ENCODE assay signal across 22 cellular contexts in genomic region chrX:133630362-133630761, GRCh38.
"Had no signal": no experiment of that assay in that cellular context is flagged by ENCODE, and none has a peak within 500 bp of the region (broad histone marks: within the 10 kb centered on the region; RNA-seq: fewer than 3 reads in every experiment).

No MANE protein-coding gene starts in this region.

- H3K36me3 ChIP-seq: adrenal gland, colonic mucosa, esophagus muscularis mucosa, neutrophil, sigmoid colon, stomach, thoracic aorta had no signal

- H3K4me1 Mint-ChIP-seq: activated B cell treated with CpG ODN at 0.5 μM for 24 hours; activated naive CD4-positive, alpha-beta T cell treated with anti-CD3 and anti-CD28 coated beads, Interleukin-2, amount 50 U/mL, for 24 hours; naive thymus-derived CD4-positive, alpha-beta T cell had no signal

- DNase-seq: activated B cell treated with CpG ODN at 0.5 μM for 24 hours; activated CD4-positive, alpha-beta T cell treated with anti-CD3 and anti-CD28 coated beads for 48 hours; activated CD8-positive, alpha-beta T cell treated with anti-CD3 and anti-CD28 coated beads for 36 hours; activated effector memory CD4-positive, alpha-beta T cell treated with Interleukin-2 at 50 U/mL for 16 hours; activated T-cell treated with anti-CD3 and anti-CD28 coated beads, Interleukin-2, amount 50 U/mL, for 4 hours; adrenal gland; central memory CD4-positive, alpha-beta T cell; colonic mucosa; foreskin fibroblast; glutamatergic neuron; left cardiac atrium; mucosa of descending colon; naive thymus-derived CD4-positive, alpha-beta T cell; sigmoid colon; stimulated activated CD4-positive, alpha-beta T cell treated with anti-CD3 and anti-CD28 coated beads, Interleukin-12 subunit alpha, Interleukin-12 subunit beta, amount 100 ng/mL, for 4 hours; stimulated activated CD4-positive, alpha-beta T cell treated with anti-CD3 and anti-CD28 coated beads, Interleukin-2, amount 100 ng/mL, for 24 hours; stomach; SW 1271 had no signal

- H3K4me1 ChIP-seq: adrenal gland, colonic mucosa, sigmoid colon, stomach had no signal

- H3K4me3 ChIP-seq: adrenal gland, colonic mucosa, esophagus muscularis mucosa, mucosa of descending colon, sigmoid colon, stomach, thoracic aorta had no signal

- H3K27ac Mint-ChIP-seq: activated B cell treated with CpG ODN at 0.5 μM for 24 hours; activated CD8-positive, alpha-beta T cell treated with anti-CD3 and anti-CD28 coated beads for 36 hours; activated naive CD4-positive, alpha-beta T cell treated with anti-CD3 and anti-CD28 coated beads, Interleukin-2, amount 50 U/mL, for 24 hours; naive thymus-derived CD4-positive, alpha-beta T cell had no signal

- H3K4me3 Mint-ChIP-seq: activated B cell treated with CpG ODN at 0.5 μM for 24 hours; activated CD8-positive, alpha-beta T cell treated with anti-CD3 and anti-CD28 coated beads for 36 hours; activated naive CD4-positive, alpha-beta T cell treated with anti-CD3 and anti-CD28 coated beads, Interleukin-2, amount 50 U/mL, for 24 hours; activated T-cell treated with anti-CD3 and anti-CD28 coated beads, Interleukin-2, amount 50 U/mL, for 4 hours; naive thymus-derived CD4-positive, alpha-beta T cell had no signal

- H3K27me3 Mint-ChIP-seq: activated B cell treated with CpG ODN at 0.5 μM for 24 hours; activated CD8-positive, alpha-beta T cell treated with anti-CD3 and anti-CD28 coated beads for 36 hours; activated naive CD4-positive, alpha-beta T cell treated with anti-CD3 and anti-CD28 coated beads, Interleukin-2, amount 50 U/mL, for 24 hours; naive thymus-derived CD4-positive, alpha-beta T cell had no signal

- ATAC-seq: activated CD8-positive, alpha-beta T cell treated with anti-CD3 and anti-CD28 coated beads for 36 hours; activated T-cell treated with anti-CD3 and anti-CD28 coated beads, Interleukin-2, amount 50 U/mL, for 4 hours; mucosa of descending colon; naive thymus-derived CD4-positive, alpha-beta T cell had no signal

- H3K27me3 ChIP-seq: colonic mucosa, esophagus muscularis mucosa, neutrophil, sigmoid colon had no signal

- H3K9me3 ChIP-seq: adrenal gland, colonic mucosa, esophagus muscularis mucosa, mucosa of descending colon, neutrophil, sigmoid colon, thoracic aorta had no signal

- H3K36me3 Mint-ChIP-seq: activated naive CD4-positive, alpha-beta T cell treated with anti-CD3 and anti-CD28 coated beads, Interleukin-2, amount 50 U/mL, for 24 hours; naive thymus-derived CD4-positive, alpha-beta T cell had no signal

- H3K27ac ChIP-seq: adrenal gland, colonic mucosa, neutrophil, sigmoid colon, stomach, thoracic aorta had no signal

- H3K9me3 Mint-ChIP-seq: activated B cell treated with CpG ODN at 0.5 μM for 24 hours; activated CD8-positive, alpha-beta T cell treated with anti-CD3 and anti-CD28 coated beads for 36 hours; activated naive CD4-positive, alpha-beta T cell treated with anti-CD3 and anti-CD28 coated beads, Interleukin-2, amount 50 U/mL, for 24 hours; activated T-cell treated with anti-CD3 and anti-CD28 coated beads, Interleukin-2, amount 50 U/mL, for 4 hours; naive thymus-derived CD4-positive, alpha-beta T cell had no signal
